Comparison of ENCODE assay signal across 32 cellular contexts in genomic region chr11:130886704-130887103, GRCh38. TPM values are rescaled to one million over a fixed set of nuclear protein-coding genes. Genes with fewer than 3 reads are reported as not detected.
DNase-seq lines count a peak whose midpoint lies in the region; ATAC-seq and TF ChIP-seq lines count a peak whose summit lies in the region.
"Had no signal": no experiment of that assay in that cellular context is flagged by ENCODE, and none has a peak within 500 bp of the region (broad histone marks: within the 10 kb centered on the region; RNA-seq: fewer than 3 reads in every experiment).

No MANE protein-coding gene starts in this region.

- peak overlapping the region; percentile 58 to 71 for H3K27ac ChIP-seq in tibial artery
- H3K27ac ChIP-seq: cardiac muscle cell, parathyroid adenoma, VCaP had no signal

- intact Hi-C loops in left ventricle myocardium superior (cut with micrococcal nuclease) (no loop called here), cardiac septum (cut with DNase I) (no loop called here), tibial artery (cut with DNase I; ENCODE audit: low total_unique reads) (no loop called here)

- H3K27me3 ChIP-seq in tibial artery = no peaks in the 10 kb centered on the region
- H3K27me3 ChIP-seq: ascending aorta, cardiac muscle cell had no signal

- no peaks in the 10 kb centered on the region for H3K27me3 Mint-ChIP-seq in chondrocyte (ENCODE audit: low read depth)
- H3K27me3 Mint-ChIP-seq: activated naive CD8-positive, alpha-beta T cell treated with anti-CD3 and anti-CD28 coated beads, Interleukin-2, amount 10 ng/mL, durations not matched to agents 7 days and 5 days; dendritic cell treated with granulocyte-macrophage colony-stimulating factor and Interleukin-4, amounts not matched to agents 40 ng/mL and 50 ng/mL, for 4 days; memory B cell had no signal

- H3K4me3 ChIP-seq in tibial artery = no peak overlapping the region
- H3K4me3 ChIP-seq: ascending aorta, cardiac muscle cell, GM12878 had no signal

- H3K4me3 Mint-ChIP-seq in chondrocyte (ENCODE audit: unreplicated experiment) = no peak overlapping the region
- H3K4me3 Mint-ChIP-seq: activated naive CD8-positive, alpha-beta T cell treated with anti-CD3 and anti-CD28 coated beads, Interleukin-2, amount 10 ng/mL, durations not matched to agents 7 days and 5 days; dendritic cell treated with granulocyte-macrophage colony-stimulating factor and Interleukin-4, amounts not matched to agents 40 ng/mL and 50 ng/mL, for 4 days; memory B cell; neural crest cell; T-helper 2 cell treated with Interferon-gamma antibody and Interleukin-4, amounts not matched to agents 5 μg/mL and 100 μg/mL, for 36 hours had no signal

- ATAC-seq in left ventricle myocardium superior (peak; percentile 15), GM19455 (IDR thresholded peaks at IDR 0.05; ENCODE audit: unreplicated experiment) (no peak)
- ATAC-seq: GM12878 had no signal

- DNase-seq in left ventricle myocardium superior = no peak
- no peak for DNase-seq in cardiac septum (ENCODE audit: low spot score)
- DNase-seq in chondrocyte (ENCODE audit: low spot score) = no peak
- DNase-seq in kidney tubule cell (ENCODE audit: low spot score) = peak; percentile 47
- no peak for DNase-seq in tibial artery
- DNase-seq in CD1c-positive myeloid dendritic cell (ENCODE audit: extremely low spot score) = no peak
- DNase-seq in SW 1271 (lab: John Stamatoyannopoulos, UW) = no peak
- DNase-seq: activated CD4-positive, alpha-beta T cell treated with anti-CD3 and anti-CD28 coated beads for 48 hours; activated CD8-positive, alpha-beta memory T cell treated with anti-CD3 and anti-CD28 coated beads for 24 hours; activated naive CD8-positive, alpha-beta T cell treated with anti-CD3 and anti-CD28 coated beads, Interleukin-2, amount 10 ng/mL, durations not matched to agents 7 days and 5 days; activated T-cell treated with anti-CD3 and anti-CD28 coated beads for 4 hours; DMS 273 treated with DMSO at 0.1 percent for 48 hours; hippocampal formation; Karpas-422; left cardiac atrium; NCI-H1436; NCI-H2081; NCI-H2227 treated with DMSO at 0.1 percent for 48 hours; NCI-H526 treated with DMSO at 0.1 percent for 48 hours; SHP77; stimulated activated CD4-positive, alpha-beta T cell treated with anti-CD3 and anti-CD28 coated beads, Interleukin-4, amount 100 ng/mL, for 24 hours; trophoblast cell had no signal

- peaks cover 27% of the 10 kb centered on the region for H3K36me3 Mint-ChIP-seq in chondrocyte (ENCODE audit: low read depth)

- TF ChIP-seq CTCF in chondrocyte (IDR thresholded peaks at IDR 0.05) = no peak
- TF ChIP-seq CTCF in tibial artery (IDR thresholded peaks at IDR 0.05) = no peak

- peaks cover 55% of the 10 kb centered on the region for H3K4me1 Mint-ChIP-seq in chondrocyte (ENCODE audit: low read depth)
- H3K4me1 Mint-ChIP-seq: memory B cell had no signal

- H3K9me3 Mint-ChIP-seq in chondrocyte (ENCODE audit: low read depth) = no peaks in the 10 kb centered on the region
- H3K9me3 Mint-ChIP-seq: activated naive CD8-positive, alpha-beta T cell treated with anti-CD3 and anti-CD28 coated beads, Interleukin-2, amount 10 ng/mL, durations not matched to agents 7 days and 5 days; dendritic cell treated with granulocyte-macrophage colony-stimulating factor and Interleukin-4, amounts not matched to agents 40 ng/mL and 50 ng/mL, for 4 days; memory B cell; neural crest cell; T-helper 2 cell treated with Interferon-gamma antibody and Interleukin-4, amounts not matched to agents 5 μg/mL and 100 μg/mL, for 36 hours had no signal

- H3K9me3 ChIP-seq in tibial artery = no peaks in the 10 kb centered on the region
- H3K9me3 ChIP-seq: ascending aorta had no signal

- peak overlapping the region; percentile 70 for H3K27ac Mint-ChIP-seq in chondrocyte (ENCODE audit: unreplicated experiment)
- H3K27ac Mint-ChIP-seq: activated naive CD8-positive, alpha-beta T cell treated with anti-CD3 and anti-CD28 coated beads, Interleukin-2, amount 10 ng/mL, durations not matched to agents 7 days and 5 days; dendritic cell treated with granulocyte-macrophage colony-stimulating factor and Interleukin-4, amounts not matched to agents 40 ng/mL and 50 ng/mL, for 4 days; memory B cell; T-helper 2 cell treated with Interferon-gamma antibody and Interleukin-4, amounts not matched to agents 5 μg/mL and 100 μg/mL, for 36 hours had no signal

- peaks cover 0 to 17% (median 5%) of the 10 kb centered on the region in 3 donors for H3K36me3 ChIP-seq in tibial artery
- H3K36me3 ChIP-seq: cardiac muscle cell had no signal

- peaks cover 0 to 68% (median 35%) of the 10 kb centered on the region in 4 donors for H3K4me1 ChIP-seq in tibial artery
- H3K4me1 ChIP-seq: parathyroid adenoma had no signal

RNA-seq across cellular contexts. Expression of gene SNX19, which starts 29.6 kb away (rescaled TPM):
- total RNA-seq in left ventricle myocardium superior = 59.7 TPM
- total RNA-seq in cardiac septum = 45.9 TPM
- total RNA-seq in chondrocyte = 55.8 to 71.6 TPM (median 55.9 TPM) in 3 replicates
